In the genomic region with DNA sequence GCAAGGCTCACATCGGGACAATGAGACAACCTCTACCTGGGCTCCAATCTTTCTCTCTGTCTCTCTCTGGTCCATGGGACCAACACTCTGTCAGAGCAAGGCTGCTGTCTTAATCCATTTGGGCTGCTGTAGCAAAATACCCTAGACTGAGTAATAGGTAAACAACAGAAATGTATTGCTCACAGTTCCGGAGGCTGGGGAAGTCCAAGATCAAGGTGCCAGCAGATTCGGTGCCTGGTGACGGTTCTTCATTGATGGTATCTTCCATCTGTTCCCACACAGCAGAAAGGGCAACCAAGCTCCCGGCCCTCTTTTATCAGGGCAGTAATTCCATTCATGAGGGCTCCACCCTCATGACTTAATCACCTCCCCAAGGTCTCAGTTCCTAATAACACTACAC, we compare ENCODE assay signal across 18 cellular contexts.
A peak's percentile ranks its signal among the peaks of the same experiment; 100 is the strongest.
DNase-seq lines count a peak whose midpoint lies in the region; ATAC-seq, FAIRE-seq and TF ChIP-seq lines count a peak whose summit lies in the region.
"Had no signal": no experiment of that assay in that cellular context is flagged by ENCODE, and none has a peak within 500 bp of the region (broad histone marks: within the 10 kb centered on the region; RNA-seq: fewer than 3 reads in every experiment).

No MANE protein-coding gene starts in this region.

- no peaks in the 10 kb centered on the region for H3K36me3 ChIP-seq in astrocyte (ENCODE audit: insufficient read depth, low read length)
- H3K36me3 ChIP-seq: BE2C had no signal

- no peak for FAIRE-seq in astrocyte (lab: Jason Lieb, UNC)
- FAIRE-seq: GM12878 had no signal

- no peak overlapping the region for H3K27ac Mint-ChIP-seq in astrocyte (ENCODE audit: unreplicated experiment)
- H3K27ac Mint-ChIP-seq: CD8-positive, alpha-beta T cell; IgD-negative memory B cell had no signal

- peak overlapping the region; percentile 13 for H3K4me2 ChIP-seq in astrocyte (ENCODE audit: low read length)
- H3K4me2 ChIP-seq: PC-9, SK-N-SH had no signal

- no peak for ATAC-seq in GM18520 (IDR thresholded peaks at IDR 0.05; ENCODE audit: unreplicated experiment)
- ATAC-seq: CD8-positive, alpha-beta T cell; GM12878 had no signal

- no peak overlapping the region for H3K4me3 Mint-ChIP-seq in astrocyte (ENCODE audit: unreplicated experiment)
- H3K4me3 Mint-ChIP-seq: CD8-positive, alpha-beta T cell; IgD-negative memory B cell had no signal

- no peaks in the 10 kb centered on the region for H4K20me1 ChIP-seq in astrocyte (ENCODE audit: insufficient read depth, low read length)

- no peak overlapping the region for H3K9ac ChIP-seq in astrocyte (ENCODE audit: low read length)
- H3K9ac ChIP-seq: SK-N-SH had no signal

- H3K9me3 ChIP-seq in astrocyte (ENCODE audit: insufficient read depth, low read depth, low read length) = no peaks in the 10 kb centered on the region
- H3K9me3 ChIP-seq: BE2C, SK-N-SH had no signal

- H3K27me3 Mint-ChIP-seq in astrocyte (ENCODE audit: low read depth, unreplicated experiment) = peaks cover 6% of the 10 kb centered on the region

- H3K79me2 ChIP-seq in astrocyte (ENCODE audit: insufficient read depth, low read length) = no peaks in the 10 kb centered on the region

- H2AFZ ChIP-seq in astrocyte (ENCODE audit: low read depth, low read length) = no peak overlapping the region
- H2AFZ ChIP-seq: PC-9 had no signal

- no peaks in the 10 kb centered on the region for H3K27me3 ChIP-seq in astrocyte (ENCODE audit: insufficient read depth, low read length)
- H3K27me3 ChIP-seq: BE2C had no signal

- peaks cover 20% of the 10 kb centered on the region for H3K4me1 Mint-ChIP-seq in astrocyte (ENCODE audit: low read depth, unreplicated experiment)

- peak; percentile 40 for DNase-seq in EL
- peak; percentile 82 for DNase-seq in NCI-H460 (ENCODE audit: extremely low read depth, low read depth)
- peak; percentile 54 for DNase-seq in astrocyte (ENCODE audit: low read depth)
- peak; percentile 23 for DNase-seq in iris pigment epithelial cell (ENCODE audit: low read depth)
- no peak for DNase-seq in NCI-H2227 treated with DMSO at 0.1 percent for 48 hours (lab: John Stamatoyannopoulos, UW)
- no peak for DNase-seq in T-helper 9 cell
- no peak for DNase-seq in occipital lobe (lab: John Stamatoyannopoulos, UW)
- DNase-seq: BE2C; CD8-positive, alpha-beta T cell; HCEC 1CT; NCI-H146; NCI-H345; PC-9; Right ventricle myocardium superior; SK-N-SH had no signal

- no peak overlapping the region for H3K4me3 ChIP-seq in astrocyte (ENCODE audit: insufficient read depth, low read depth, low read length)
- H3K4me3 ChIP-seq: GM12878, PC-9 had no signal

- no peak for TF ChIP-seq CTCF in astrocyte (IDR thresholded peaks at IDR 0.05; ENCODE audit: insufficient read depth, low read depth, low read length)

- H3K36me3 Mint-ChIP-seq in astrocyte (ENCODE audit: low read depth, unreplicated experiment) = no peaks in the 10 kb centered on the region
- H3K36me3 Mint-ChIP-seq: CD8-positive, alpha-beta T cell had no signal

- peaks cover 2% of the 10 kb centered on the region for H3K9me3 Mint-ChIP-seq in astrocyte (ENCODE audit: unreplicated experiment)
- H3K9me3 Mint-ChIP-seq: CD8-positive, alpha-beta T cell had no signal

- no peak overlapping the region for H3K27ac ChIP-seq in astrocyte (ENCODE audit: low read depth, low read length)
- H3K27ac ChIP-seq: PC-9 had no signal

- H3K4me1 ChIP-seq in astrocyte (ENCODE audit: insufficient read depth, low read length) = peaks cover 37% of the 10 kb centered on the region

Comparison
In these comparisons a context has a peak if more than half of its experiments do, and no peak if none do; other contexts are left out.
1. DNase-seq: peak in EL (single experiment), NCI-H460 (single experiment), astrocyte (single experiment) and iris pigment epithelial cell (single experiment); none in NCI-H2227 treated with DMSO at 0.1 percent for 48 hours (single experiment), T-helper 9 cell (single experiment) and occipital lobe (single experiment).